ENCODE assay signal across 11 cellular contexts in the genomic region with DNA sequence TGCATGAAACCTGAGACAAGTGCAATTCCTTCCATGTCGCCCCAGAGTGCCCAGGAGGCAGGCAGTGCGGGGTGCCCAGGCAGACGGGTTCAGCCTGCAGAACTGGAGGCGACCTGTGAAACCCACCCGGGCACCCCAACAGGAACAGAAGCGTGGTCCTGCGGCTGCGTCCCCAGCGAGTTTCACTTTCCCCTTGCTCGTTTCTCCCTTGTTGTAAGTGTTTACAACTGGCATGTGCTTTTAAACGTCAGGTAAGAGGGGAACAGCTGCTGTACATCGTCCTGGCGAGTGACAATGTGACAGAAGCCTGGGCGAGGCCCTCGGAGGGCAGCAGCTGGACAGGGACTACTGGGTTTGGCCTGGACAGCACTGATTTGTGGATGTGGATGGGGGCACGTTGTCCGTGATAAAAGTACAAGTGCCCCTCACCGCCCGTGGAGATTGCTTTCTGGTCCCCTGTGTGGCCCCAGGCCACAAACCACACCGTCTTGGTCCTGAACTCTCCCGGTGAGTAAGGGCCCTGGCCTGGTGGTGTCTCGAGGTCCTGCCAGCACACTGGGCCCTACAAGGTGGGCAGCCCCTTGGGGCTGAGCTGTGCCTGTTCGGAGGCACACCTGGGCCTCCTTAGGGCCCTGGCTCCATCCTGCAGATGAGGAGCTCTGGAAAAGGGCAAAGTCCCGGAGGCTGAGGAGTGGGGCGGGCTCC. TPM values are rescaled to one million over a fixed set of nuclear protein-coding genes. Genes with fewer than 3 reads are reported as not detected.
A peak's percentile ranks its signal among the peaks of the same experiment; 100 is the strongest.
DNase-seq lines count a peak whose midpoint lies in the region; ATAC-seq, FAIRE-seq and TF ChIP-seq lines count a peak whose summit lies in the region.
"Had no signal": no experiment of that assay in that cellular context is flagged by ENCODE, and none has a peak within 500 bp of the region (broad histone marks: within the 10 kb centered on the region; RNA-seq: fewer than 3 reads in every experiment).

No MANE protein-coding gene starts in this region.

- no peak overlapping the region for H3K4me2 ChIP-seq in osteoblast (ENCODE audit: insufficient read depth, low read length)

- H3K4me3 ChIP-seq in right cardiac atrium (ENCODE audit: low read length) (no peak overlapping the region), osteoblast (ENCODE audit: insufficient read depth, low read length) (no peak overlapping the region)
- H3K4me3 ChIP-seq: pancreas had no signal

- no peaks in the 10 kb centered on the region for H3K36me3 ChIP-seq in osteoblast (ENCODE audit: insufficient read depth, low read length)
- H3K36me3 ChIP-seq: pancreas had no signal

- no peaks in the 10 kb centered on the region for H3K36me3 Mint-ChIP-seq in activated naive CD8-positive, alpha-beta T cell treated with anti-CD3 and anti-CD28 coated beads, Interleukin-2, amount 50 U/mL, for 24 hours (ENCODE audit: low read depth)

- WGBS in right cardiac atrium = 66% methylated on average over 25 of the region's 25 CpGs

- FAIRE-seq in H54 (lab: Jason Lieb, UNC) = no peak
- FAIRE-seq: endometrium, pancreas had no signal

- H3K4me1 ChIP-seq in right cardiac atrium (ENCODE audit: control insufficient read depth, insufficient read depth, low read length) = no peaks in the 10 kb centered on the region
- H3K4me1 ChIP-seq in osteoblast (ENCODE audit: insufficient read depth, low read length) = no peaks in the 10 kb centered on the region

- H3K27ac ChIP-seq in right cardiac atrium (ENCODE audit: low read length) (no peak overlapping the region), osteoblast (ENCODE audit: low read depth, low read length) (no peak overlapping the region)
- H3K27ac ChIP-seq: pancreas had no signal

- H3K27me3 ChIP-seq in right cardiac atrium (ENCODE audit: control insufficient read depth, insufficient read depth) (no peaks in the 10 kb centered on the region), osteoblast (ENCODE audit: insufficient read depth, low read length) (peaks cover 67% of the 10 kb centered on the region)

- peak overlapping the region; percentile 68 for H3K4me3 Mint-ChIP-seq in activated naive CD8-positive, alpha-beta T cell treated with anti-CD3 and anti-CD28 coated beads, Interleukin-2, amount 50 U/mL, for 24 hours

- no peak overlapping the region for H3K27ac Mint-ChIP-seq in activated naive CD8-positive, alpha-beta T cell treated with anti-CD3 and anti-CD28 coated beads, Interleukin-2, amount 50 U/mL, for 24 hours

- peaks cover 41% of the 10 kb centered on the region for H3K27me3 Mint-ChIP-seq in activated naive CD8-positive, alpha-beta T cell treated with anti-CD3 and anti-CD28 coated beads, Interleukin-2, amount 50 U/mL, for 24 hours

- no peaks in the 10 kb centered on the region for H4K20me1 ChIP-seq in osteoblast (ENCODE audit: insufficient read depth, low read length)

- ATAC-seq in right cardiac atrium (no peak), Right ventricle myocardium superior (ENCODE audit: poor library complexity) (no peak), HG02885 (IDR thresholded peaks at IDR 0.05; ENCODE audit: poor library complexity, unreplicated experiment) (peak; percentile 48), GM18909 (IDR thresholded peaks at IDR 0.05; ENCODE audit: poor library complexity, unreplicated experiment) (no peak)
- ATAC-seq in activated naive CD8-positive, alpha-beta T cell treated with anti-CD3 and anti-CD28 coated beads, Interleukin-2, amount 50 U/mL, for 24 hours = no peak
- ATAC-seq: pancreas had no signal

- peaks cover 18% of the 10 kb centered on the region for H3K4me1 Mint-ChIP-seq in activated naive CD8-positive, alpha-beta T cell treated with anti-CD3 and anti-CD28 coated beads, Interleukin-2, amount 50 U/mL, for 24 hours

- H3K9me3 ChIP-seq in right cardiac atrium (ENCODE audit: control insufficient read depth, low read length) (no peaks in the 10 kb centered on the region), osteoblast (ENCODE audit: low read depth, low read length) (no peaks in the 10 kb centered on the region)
- H3K9me3 ChIP-seq: pancreas had no signal

- H3K9me3 Mint-ChIP-seq in activated naive CD8-positive, alpha-beta T cell treated with anti-CD3 and anti-CD28 coated beads, Interleukin-2, amount 50 U/mL, for 24 hours = no peaks in the 10 kb centered on the region

- H2AFZ ChIP-seq in osteoblast (ENCODE audit: low read length) = no peak overlapping the region

- intact Hi-C loops in right cardiac atrium (cut with DNase I) (no loop called here), Right ventricle myocardium superior (cut with DNase I) (no loop called here)

- no peak for TF ChIP-seq CTCF in osteoblast (IDR thresholded peaks at IDR 0.05; ENCODE audit: extremely low read depth, low read depth, low read length)

- DNase-seq in right cardiac atrium (peak in 2 of 3 donors; percentile 35 to 39), Right ventricle myocardium superior (no peak), NCI-H1930 (lab: John Stamatoyannopoulos, UW) (no peak), osteoblast (ENCODE audit: insufficient read length, low spot score, missing footprints) (no peak), H54 (ENCODE audit: insufficient read length, low spot score) (no peak)
- DNase-seq in activated naive CD8-positive, alpha-beta T cell treated with anti-CD3 and anti-CD28 coated beads, Interleukin-2, amount 50 U/mL, for 24 hours = no peak
- DNase-seq: Calu3 had no signal

- no peaks in the 10 kb centered on the region for H3K79me2 ChIP-seq in osteoblast (ENCODE audit: insufficient read depth, low read length)

- no peak for TF ChIP-seq POLR2A in H54 (IDR thresholded peaks at IDR 0.05; ENCODE audit: low read depth, low read length)

RNA-seq across cellular contexts. Expression of gene VENTX, which starts 4.0 kb away (rescaled TPM):
- total RNA-seq in right cardiac atrium (under 1 TPM; 0.45 to 0.89 (median 0.68) TPM), Right ventricle myocardium superior (0.43 TPM), osteoblast (not detected in 2 replicates)
- 0.48 TPM for polyA plus RNA-seq in right cardiac atrium
- total RNA-seq: Calu3 had no signal

RNA-seq across cellular contexts. Expression of gene UTF1, which starts 11.6 kb away (rescaled TPM):
- not detected for total RNA-seq in right cardiac atrium
- polyA plus RNA-seq in right cardiac atrium = not detected
- total RNA-seq in Right ventricle myocardium superior = not detected
- not detected in 2 replicates for total RNA-seq in osteoblast
- total RNA-seq: Calu3, pancreas had no signal
- polyA plus RNA-seq: pancreas had no signal

RNA-seq across cellular contexts. Expression of gene ADAM8, which starts 35.0 kb away (rescaled TPM):
- total RNA-seq in right cardiac atrium (1 to 10 TPM; 1.4 to 2.1 (median 1.5) TPM), Right ventricle myocardium superior (2.5 TPM), osteoblast (1.2 and 2.2 TPM in 2 replicates)
- 0.50 TPM for polyA plus RNA-seq in right cardiac atrium

Comparison
In these comparisons a context has a peak if more than half of its experiments do, and no peak if none do; other contexts are left out.
1. DNase-seq: peak in right cardiac atrium (2 of 3); none in Right ventricle myocardium superior (single experiment), activated naive CD8-positive, alpha-beta T cell treated with anti-CD3 and anti-CD28 coated beads, Interleukin-2, amount 50 U/mL, for 24 hours (single experiment), NCI-H1930 (0 of 2), osteoblast (single experiment) and H54 (single experiment).